In the genomic region with DNA sequence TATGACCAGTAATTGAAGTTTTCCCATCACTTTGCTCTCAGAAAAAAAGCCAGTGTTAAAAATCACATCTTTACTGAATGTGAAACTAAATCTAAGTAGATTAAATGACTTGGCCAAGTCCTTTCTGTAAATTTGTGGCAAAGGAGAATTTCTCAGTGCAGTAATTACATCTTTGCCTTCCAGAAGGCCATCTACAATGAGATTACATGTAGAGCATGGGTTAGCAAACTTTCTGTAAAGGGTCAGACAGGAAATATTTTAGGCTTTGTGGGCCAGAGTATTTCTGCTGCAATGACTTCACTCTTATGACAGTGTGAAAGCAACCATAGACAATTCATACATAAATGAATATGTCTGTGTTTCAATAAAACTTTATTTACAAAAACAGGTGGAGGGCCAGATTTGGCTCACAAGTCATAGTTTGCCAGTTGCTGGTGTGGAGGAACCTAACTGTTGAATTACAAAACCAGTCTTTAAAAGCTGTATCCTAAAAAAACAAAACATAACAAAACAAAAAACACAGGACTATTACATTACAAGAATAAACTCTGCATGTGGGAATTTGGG, we compare ENCODE assay signal across 21 cellular contexts.
A peak's percentile ranks its signal among the peaks of the same experiment; 100 is the strongest.
DNase-seq lines count a peak whose midpoint lies in the region; ATAC-seq, FAIRE-seq and TF ChIP-seq lines count a peak whose summit lies in the region.
"Had no signal": no experiment of that assay in that cellular context is flagged by ENCODE, and none has a peak within 500 bp of the region (broad histone marks: within the 10 kb centered on the region; RNA-seq: fewer than 3 reads in every experiment).

No MANE protein-coding gene starts in this region.

- no peak overlapping the region for H3K9ac ChIP-seq in GM12878 (ENCODE audit: control insufficient read depth, insufficient read depth, low read length)
- H3K9ac ChIP-seq: BLaER1 had no signal

- in situ Hi-C loops in GM12878 (cut with MboI) = no loop called here

- no peak for TF ChIP-seq EP300 in GM12878 (IDR thresholded peaks at IDR 0.05; ENCODE audit: borderline replicate concordance in 1 of 2, control insufficient read depth in 1 of 2, low read depth in 2 of 2, low read length in 2 of 2)

- SMC1A ChIA-PET in GM12878 (lab: Charles Lee; ENCODE audit: uncharacterized antibody, unreplicated experiment) = no interaction called here

- CTCF ChIA-PET in HEK293 (lab: Yijun Ruan, JAX) = no interaction called here
- CTCF ChIA-PET in GM12878 (lab: Yijun Ruan, JAX) = no interaction called here
- CTCF ChIA-PET in activated CD8-positive, alpha-beta T cell treated with anti-CD3 and anti-CD28 coated beads, Interleukin-2, amount 10 ng/mL, durations not matched to agents 7 days and 5 days (lab: Charles Lee) = interaction anchor here (0.7 to 1.2 kb wide), 2 partner anchors 129 to 735 kb away, joined by 3 read pairs; no protein-coding TSS in a partner anchor

- POLR2A ChIA-PET in HEK293 (lab: Yijun Ruan, JAX) = no interaction called here
- POLR2A ChIA-PET in GM12878 (lab: Charles Lee) = no interaction called here
- POLR2A ChIA-PET in activated CD8-positive, alpha-beta T cell treated with anti-CD3 and anti-CD28 coated beads, Interleukin-2, amount 10 ng/mL, durations not matched to agents 7 days and 5 days (lab: Charles Lee) = no interaction called here

- FAIRE-seq in GM12878 (lab: Jason Lieb, UNC) = no peak
- FAIRE-seq: G401.6, GM19239 had no signal

- no peak overlapping the region for H3K4me2 ChIP-seq in GM12878 (ENCODE audit: control insufficient read depth, insufficient read depth)
- H3K4me2 ChIP-seq: BLaER1, GM23338 had no signal

- no peaks in the 10 kb centered on the region for H4K20me1 ChIP-seq in GM12878 (ENCODE audit: control insufficient read depth, insufficient read depth)
- H4K20me1 ChIP-seq: BLaER1 had no signal

- BruUV-seq in GM12878 (replicated peaks; lab: Mats Ljungman, UMichigan) = no TSS peak

- RAD21 ChIA-PET in GM12878 (lab: Charles Lee; ENCODE audit: unreplicated experiment) = no interaction called here

- peaks cover 24 to 31% of the 10 kb centered on the region in 2 donors for H3K4me1 Mint-ChIP-seq in natural killer cell treated with Interleukin-12 subunit alpha and Interleukin-12 subunit beta and Interleukin-15 and Interleukin-18, amount 100 ng/mL, for 72 hours (ENCODE audit: low read depth in 2 of 2)
- peaks cover 50 to 63% of the 10 kb centered on the region in 2 donors for H3K4me1 Mint-ChIP-seq in natural killer cell
- peaks cover 8% of the 10 kb centered on the region for H3K4me1 Mint-ChIP-seq in stimulated activated effector memory CD8-positive, alpha-beta T cell treated with anti-CD3 and anti-CD28 coated beads, Interleukin-12 subunit alpha, Interleukin-12 subunit beta, amount 100 ng/mL, for 72 hours
- H3K4me1 Mint-ChIP-seq in activated CD8-positive, alpha-beta T cell treated with anti-CD3 and anti-CD28 coated beads, Interleukin-2, amount 10 ng/mL, durations not matched to agents 7 days and 5 days (ENCODE audit: low read depth) = peaks cover 2% of the 10 kb centered on the region

- H3K4me3 ChIP-seq in HEK293 (ENCODE audit: low read depth, low read length) (no peak overlapping the region), GM12878 (no peak overlapping the region)
- H3K4me3 ChIP-seq: BLaER1, GM23338 had no signal

- H3K27ac ChIP-seq in HEK293 (ENCODE audit: extremely low read depth, low read depth, low read length) (no peak overlapping the region), GM12878 (ENCODE audit: control insufficient read depth, insufficient read depth) (no peak overlapping the region)
- H3K27ac ChIP-seq: BLaER1, C4-2B had no signal

- H3K4me1 ChIP-seq in HEK293 (ENCODE audit: control insufficient read depth, insufficient read depth, low read length) = peaks cover 4% of the 10 kb centered on the region; the same call in 1 of the 2 replicates
- no peaks in the 10 kb centered on the region for H3K4me1 ChIP-seq in GM12878 (ENCODE audit: control insufficient read depth, insufficient read depth, low read length)
- H3K4me1 ChIP-seq: Caco-2 had no signal

- intact Hi-C loops in natural killer cell (cut with micrococcal nuclease) = no loop called here
- intact Hi-C loops in GM12878 (cut with micrococcal nuclease; ENCODE audit: unreplicated experiment) = no loop called here

- TF ChIP-seq POLR2A in GM12878 (IDR thresholded peaks at IDR 0.05; ENCODE audit: low read depth, low read length) = no peak

- H3K27me3 Mint-ChIP-seq in natural killer cell treated with Interleukin-12 subunit alpha and Interleukin-12 subunit beta and Interleukin-15 and Interleukin-18, amount 100 ng/mL, for 72 hours = no peaks in the 10 kb centered on the region
- no peaks in the 10 kb centered on the region for H3K27me3 Mint-ChIP-seq in natural killer cell (ENCODE audit: low read depth in 2 of 2)
- H3K27me3 Mint-ChIP-seq in activated CD8-positive, alpha-beta T cell treated with anti-CD3 and anti-CD28 coated beads, Interleukin-2, amount 10 ng/mL, durations not matched to agents 7 days and 5 days (ENCODE audit: low read depth) = peaks cover 3% of the 10 kb centered on the region
- H3K27me3 Mint-ChIP-seq: B cell; CD4-positive, CD25-positive, alpha-beta regulatory T cell had no signal

- peak overlapping the region; percentile 45 for H3K4me3 Mint-ChIP-seq in natural killer cell treated with Interleukin-12 subunit alpha and Interleukin-12 subunit beta and Interleukin-15 and Interleukin-18, amount 100 ng/mL, for 72 hours
- no peak overlapping the region for H3K4me3 Mint-ChIP-seq in natural killer cell
- H3K4me3 Mint-ChIP-seq in stimulated activated effector memory CD8-positive, alpha-beta T cell treated with anti-CD3 and anti-CD28 coated beads, Interleukin-12 subunit alpha, Interleukin-12 subunit beta, amount 100 ng/mL, for 72 hours = no peak overlapping the region
- no peak overlapping the region for H3K4me3 Mint-ChIP-seq in activated CD8-positive, alpha-beta T cell treated with anti-CD3 and anti-CD28 coated beads, Interleukin-2, amount 10 ng/mL, durations not matched to agents 7 days and 5 days
- H3K4me3 Mint-ChIP-seq: B cell; CD4-positive, CD25-positive, alpha-beta regulatory T cell; CD8-positive, alpha-beta T cell; GM23338; H9; HFFc6 had no signal

- H2AFZ ChIP-seq in GM12878 (ENCODE audit: control insufficient read depth, low read depth, low read length) = no peak overlapping the region
- H2AFZ ChIP-seq: GM23338 had no signal

- H3K9me3 ChIP-seq in HEK293 (ENCODE audit: control insufficient read depth, insufficient read depth, low read depth, low read length) (no peaks in the 10 kb centered on the region), GM12878 (replicated peaks; ENCODE audit: control insufficient read depth, insufficient read depth, low read length) (no peaks in the 10 kb centered on the region)
- H3K9me3 ChIP-seq: BLaER1, Caco-2 had no signal

- no peaks in the 10 kb centered on the region for H3K36me3 Mint-ChIP-seq in natural killer cell treated with Interleukin-12 subunit alpha and Interleukin-12 subunit beta and Interleukin-15 and Interleukin-18, amount 100 ng/mL, for 72 hours
- no peaks in the 10 kb centered on the region for H3K36me3 Mint-ChIP-seq in natural killer cell
- H3K36me3 Mint-ChIP-seq in stimulated activated effector memory CD8-positive, alpha-beta T cell treated with anti-CD3 and anti-CD28 coated beads, Interleukin-12 subunit alpha, Interleukin-12 subunit beta, amount 100 ng/mL, for 72 hours = no peaks in the 10 kb centered on the region
- H3K36me3 Mint-ChIP-seq in activated CD8-positive, alpha-beta T cell treated with anti-CD3 and anti-CD28 coated beads, Interleukin-2, amount 10 ng/mL, durations not matched to agents 7 days and 5 days (ENCODE audit: low read depth) = no peaks in the 10 kb centered on the region
- H3K36me3 Mint-ChIP-seq: CD8-positive, alpha-beta T cell had no signal

- DNase-seq in natural killer cell treated with Interleukin-12 subunit alpha and Interleukin-12 subunit beta and Interleukin-15 and Interleukin-18, amount 100 ng/mL, for 72 hours (ENCODE audit: low spot score) = no peak
- DNase-seq in natural killer cell (no peak), GM12878 (ENCODE audit: low read depth, low spot score) (no peak), Kasumi-1 (lab: John Stamatoyannopoulos, UW) (no peak)
- no peak for DNase-seq in stimulated activated effector memory CD8-positive, alpha-beta T cell treated with anti-CD3 and anti-CD28 coated beads, Interleukin-12 subunit alpha, Interleukin-12 subunit beta, amount 100 ng/mL, for 72 hours (ENCODE audit: low spot score in 2 of 2)
- DNase-seq in activated CD8-positive, alpha-beta T cell treated with anti-CD3 and anti-CD28 coated beads, Interleukin-2, amount 10 ng/mL, durations not matched to agents 7 days and 5 days = no peak
- DNase-seq: Caco-2; CD4-positive, CD25-positive, alpha-beta regulatory T cell; CD8-positive, alpha-beta T cell; DMS153; DND-41; H9; HFFc6 had no signal

- ATAC-seq in natural killer cell treated with Interleukin-12 subunit alpha and Interleukin-12 subunit beta and Interleukin-15 and Interleukin-18, amount 100 ng/mL, for 72 hours = peak; percentile 75
- ATAC-seq in natural killer cell (no peak), GM12878 (no peak)
- peak; percentile 65 for ATAC-seq in stimulated activated effector memory CD8-positive, alpha-beta T cell treated with anti-CD3 and anti-CD28 coated beads, Interleukin-12 subunit alpha, Interleukin-12 subunit beta, amount 100 ng/mL, for 72 hours
- ATAC-seq in activated CD8-positive, alpha-beta T cell treated with anti-CD3 and anti-CD28 coated beads, Interleukin-2, amount 10 ng/mL, durations not matched to agents 7 days and 5 days = no peak
- ATAC-seq: CD8-positive, alpha-beta T cell; GM23338; HCT116 had no signal

- H3K36me3 ChIP-seq in HEK293 (ENCODE audit: control insufficient read depth in 2 of 2, insufficient read depth in 1 of 2, low read length in 2 of 2) (no peaks in the 10 kb centered on the region), GM12878 (ENCODE audit: control insufficient read depth in 2 of 2, insufficient read depth in 2 of 2, low read length in 1 of 2) (no peaks in the 10 kb centered on the region)
- H3K36me3 ChIP-seq: BLaER1 had no signal

- TF ChIP-seq RAD21 in GM12878 (IDR thresholded peaks at IDR 0.05; ENCODE audit: insufficient read depth, low read depth, low read length) = no peak

- peak overlapping the region; percentile 63 to 90 for H3K27ac Mint-ChIP-seq in natural killer cell treated with Interleukin-12 subunit alpha and Interleukin-12 subunit beta and Interleukin-15 and Interleukin-18, amount 100 ng/mL, for 72 hours
- H3K27ac Mint-ChIP-seq in natural killer cell = no peak overlapping the region
- no peak overlapping the region for H3K27ac Mint-ChIP-seq in stimulated activated effector memory CD8-positive, alpha-beta T cell treated with anti-CD3 and anti-CD28 coated beads, Interleukin-12 subunit alpha, Interleukin-12 subunit beta, amount 100 ng/mL, for 72 hours
- no peak overlapping the region for H3K27ac Mint-ChIP-seq in activated CD8-positive, alpha-beta T cell treated with anti-CD3 and anti-CD28 coated beads, Interleukin-2, amount 10 ng/mL, durations not matched to agents 7 days and 5 days
- H3K27ac Mint-ChIP-seq: B cell; CD8-positive, alpha-beta T cell; GM23338; HFFc6 had no signal

- no peaks in the 10 kb centered on the region for H3K9me3 Mint-ChIP-seq in natural killer cell treated with Interleukin-12 subunit alpha and Interleukin-12 subunit beta and Interleukin-15 and Interleukin-18, amount 100 ng/mL, for 72 hours
- H3K9me3 Mint-ChIP-seq in natural killer cell = no peaks in the 10 kb centered on the region
- H3K9me3 Mint-ChIP-seq in stimulated activated effector memory CD8-positive, alpha-beta T cell treated with anti-CD3 and anti-CD28 coated beads, Interleukin-12 subunit alpha, Interleukin-12 subunit beta, amount 100 ng/mL, for 72 hours = no peaks in the 10 kb centered on the region
- no peaks in the 10 kb centered on the region for H3K9me3 Mint-ChIP-seq in activated CD8-positive, alpha-beta T cell treated with anti-CD3 and anti-CD28 coated beads, Interleukin-2, amount 10 ng/mL, durations not matched to agents 7 days and 5 days (ENCODE audit: insufficient read depth)
- H3K9me3 Mint-ChIP-seq: CD4-positive, CD25-positive, alpha-beta regulatory T cell; CD8-positive, alpha-beta T cell; GM23338; H9; HFFc6 had no signal

- H3K27me3 ChIP-seq in GM12878 (replicated peaks in 1 of 2; ENCODE audit: control insufficient read depth in 2 of 2, insufficient read depth in 2 of 2, low read length in 1 of 2) = no peaks in the 10 kb centered on the region
- H3K27me3 ChIP-seq: BLaER1 had no signal

- no peak for TF ChIP-seq CTCF in natural killer cell (IDR thresholded peaks at IDR 0.05)
- no peak for TF ChIP-seq CTCF in HEK293 (tag by site-specific recombination; IDR thresholded peaks at IDR 0.05)
- no peak for TF ChIP-seq CTCF in GM12878 (IDR thresholded peaks at IDR 0.05 in 2 of 3, conservative IDR thresholded peaks at IDR 0.05 in 1 of 3; ENCODE audit: control insufficient read depth in 2 of 3, extremely low read depth in 1 of 3, insufficient read depth in 1 of 3, low read depth in 3 of 3, low read length in 3 of 3)

- no peaks in the 10 kb centered on the region for H3K79me2 ChIP-seq in GM12878 (ENCODE audit: control insufficient read depth, insufficient read depth, low read length)

Comparison
In these comparisons a context has a peak if more than half of its experiments do, and no peak if none do; other contexts are left out.
1. ATAC-seq: peak in natural killer cell treated with Interleukin-12 subunit alpha and Interleukin-12 subunit beta and Interleukin-15 and Interleukin-18, amount 100 ng/mL, for 72 hours (2 of 2) and stimulated activated effector memory CD8-positive, alpha-beta T cell treated with anti-CD3 and anti-CD28 coated beads, Interleukin-12 subunit alpha, Interleukin-12 subunit beta, amount 100 ng/mL, for 72 hours (single experiment); none in natural killer cell (0 of 3), GM12878 (single experiment) and activated CD8-positive, alpha-beta T cell treated with anti-CD3 and anti-CD28 coated beads, Interleukin-2, amount 10 ng/mL, durations not matched to agents 7 days and 5 days (single experiment).
2. H3K27ac Mint-ChIP-seq: peak in natural killer cell treated with Interleukin-12 subunit alpha and Interleukin-12 subunit beta and Interleukin-15 and Interleukin-18, amount 100 ng/mL, for 72 hours (2 of 2); none in natural killer cell (0 of 2), stimulated activated effector memory CD8-positive, alpha-beta T cell treated with anti-CD3 and anti-CD28 coated beads, Interleukin-12 subunit alpha, Interleukin-12 subunit beta, amount 100 ng/mL, for 72 hours (single experiment) and activated CD8-positive, alpha-beta T cell treated with anti-CD3 and anti-CD28 coated beads, Interleukin-2, amount 10 ng/mL, durations not matched to agents 7 days and 5 days (single experiment).